10 cellular contexts compared by ENCODE assay signal in the genomic region with DNA sequence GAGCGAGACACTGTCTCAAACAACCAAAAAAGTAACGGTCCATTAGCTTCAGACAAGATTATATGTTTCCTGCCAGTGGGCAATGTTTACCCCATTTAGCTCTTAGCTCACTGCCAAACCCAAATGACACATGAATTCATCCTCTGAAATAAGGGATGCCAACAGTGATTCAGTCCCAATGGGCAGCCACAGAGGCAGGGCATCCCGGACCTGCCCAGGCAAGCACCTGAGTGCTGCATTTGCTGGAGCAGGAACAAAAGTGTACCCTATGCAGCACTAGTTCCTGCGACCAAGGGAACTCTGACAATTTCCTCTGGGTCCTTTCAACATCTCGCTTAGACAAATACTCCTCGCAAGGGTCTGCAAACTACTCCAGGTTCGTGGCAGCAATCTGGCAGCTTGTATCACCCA. TPM values are rescaled to one million over a fixed set of nuclear protein-coding genes. Genes with fewer than 3 reads are reported as not detected.
A peak's percentile ranks its signal among the peaks of the same experiment; 100 is the strongest.
DNase-seq lines count a peak whose midpoint lies in the region; ATAC-seq, FAIRE-seq and TF ChIP-seq lines count a peak whose summit lies in the region.
"Had no signal": no experiment of that assay in that cellular context is flagged by ENCODE, and none has a peak within 500 bp of the region (broad histone marks: within the 10 kb centered on the region; RNA-seq: fewer than 3 reads in every experiment).

No MANE protein-coding gene starts in this region.

- H3K4me1 ChIP-seq in Loucy (ENCODE audit: insufficient read depth, low read length, poor library complexity, severe bottlenecking), result peaks cover 32% of the 10 kb centered on the region

- FAIRE-seq in bronchial epithelial cell (lab: Jason Lieb, UNC), result peak; percentile 79

- TF ChIP-seq CTCF in AG10803 (conservative IDR thresholded peaks at IDR 0.05; ENCODE audit: low read length), result no peak
- no peak for TF ChIP-seq CTCF in Loucy (conservative IDR thresholded peaks at IDR 0.05; ENCODE audit: low read length)
- TF ChIP-seq CTCF in bronchial epithelial cell (IDR thresholded peaks at IDR 0.05; ENCODE audit: insufficient read depth, low read length, severe bottlenecking), result no peak
- no peak for TF ChIP-seq CTCF in neural cell (IDR thresholded peaks at IDR 0.05; ENCODE audit: poor library complexity, severe bottlenecking)

- no peak for TF ChIP-seq RAD21 in neural cell (conservative IDR thresholded peaks at IDR 0.05)

- peaks cover 27% of the 10 kb centered on the region; the same call in 1 of the 2 replicates for H3K36me3 ChIP-seq in Loucy (ENCODE audit: insufficient read depth, low read length)
- H3K36me3 ChIP-seq in bronchial epithelial cell (ENCODE audit: control insufficient read depth, insufficient read depth, low read length), result peaks cover 22% of the 10 kb centered on the region
- H3K36me3 ChIP-seq in neural cell (ENCODE audit: insufficient read depth, low read length), result no peaks in the 10 kb centered on the region

- H2AFZ ChIP-seq in Loucy (ENCODE audit: low read length), result no peak overlapping the region
- no peak overlapping the region for H2AFZ ChIP-seq in neural cell (ENCODE audit: low read depth, low read length)

- peak overlapping the region; percentile 37 for H3K9ac ChIP-seq in Loucy (ENCODE audit: low read depth, low read length, poor library complexity, severe bottlenecking)
- H3K9ac ChIP-seq in neural cell (ENCODE audit: low read length), result no peak overlapping the region

- H3K9me2 ChIP-seq in Loucy (replicated peaks; ENCODE audit: low read depth, low read length) (no peaks in the 10 kb centered on the region), neural cell (ENCODE audit: insufficient read depth, low read length) (no peaks in the 10 kb centered on the region)

- H3K9me3 ChIP-seq in Loucy (ENCODE audit: insufficient read depth, low read depth, low read length) (no peaks in the 10 kb centered on the region), neural cell (ENCODE audit: low read length) (no peaks in the 10 kb centered on the region)

- no peaks in the 10 kb centered on the region for H3F3A ChIP-seq in Loucy (ENCODE audit: low read depth)
- H3F3A ChIP-seq in neural cell (ENCODE audit: insufficient read depth, low read length, poor library complexity, severe bottlenecking), result no peaks in the 10 kb centered on the region

- H3K79me2 ChIP-seq in Loucy (ENCODE audit: insufficient read depth, low read length) (peaks cover 99% of the 10 kb centered on the region), neural cell (replicated peaks; ENCODE audit: insufficient read depth, low read length) (peaks cover 92% of the 10 kb centered on the region)

- H3K4me2 ChIP-seq in Loucy (ENCODE audit: low read depth, low read length, poor library complexity, severe bottlenecking), result peak overlapping the region; percentile 67
- no peak overlapping the region for H3K4me2 ChIP-seq in neural cell (ENCODE audit: low read length)

- H3K27me3 ChIP-seq in Loucy (ENCODE audit: insufficient read depth, low read length, poor library complexity, severe bottlenecking), result no peaks in the 10 kb centered on the region
- H3K27me3 ChIP-seq in bronchial epithelial cell (ENCODE audit: control insufficient read depth, insufficient read depth, low read length), result no peaks in the 10 kb centered on the region
- H3K27me3 ChIP-seq in neural cell (ENCODE audit: insufficient read depth, low read depth, low read length), result no peaks in the 10 kb centered on the region

- H4K20me1 ChIP-seq in Loucy (ENCODE audit: insufficient read depth, low read length, poor library complexity, severe bottlenecking) (peaks cover 91% of the 10 kb centered on the region), neural cell (ENCODE audit: insufficient read depth) (peaks cover 79% of the 10 kb centered on the region)

- TF ChIP-seq EP300 in neural cell (conservative IDR thresholded peaks at IDR 0.05; ENCODE audit: poor library complexity, severe bottlenecking), result no peak

- ATAC-seq in GM21360 (IDR thresholded peaks at IDR 0.05; ENCODE audit: unreplicated experiment) (no peak), HG03135 (IDR thresholded peaks at IDR 0.05; ENCODE audit: unreplicated experiment) (no peak)

- DNase-seq in AG10803 (ENCODE audit: low read depth) (peak; percentile 32), bronchial epithelial cell (ENCODE audit: low read depth) (peak; percentile 96), NCI-H2107 (lab: John Stamatoyannopoulos, UW) (no peak), NCI-H2171 treated with DMSO at 0.1 percent for 48 hours (lab: John Stamatoyannopoulos, UW) (no peak)
- DNase-seq: activated T-cell treated with anti-CD3 and anti-CD28 coated beads for 4 hours; stimulated activated CD4-positive, alpha-beta T cell treated with anti-CD3 and anti-CD28 coated beads, Interleukin-2, amount 100 ng/mL, for 48 hours had no signal

- H3K27ac ChIP-seq in neural cell (ENCODE audit: low read length), result no peak overlapping the region

- no peak overlapping the region for H3K4me3 ChIP-seq in AG10803 (ENCODE audit: low read length)
- H3K4me3 ChIP-seq in Loucy (ENCODE audit: low read length, poor library complexity, severe bottlenecking), result peak overlapping the region; percentile 31
- H3K4me3 ChIP-seq in bronchial epithelial cell (ENCODE audit: low read depth, low read length), result no peak overlapping the region
- peak overlapping the region; percentile 21 for H3K4me3 ChIP-seq in neural cell (ENCODE audit: low read length)

TF ChIP-seq in neural cell, 6 proteins besides CTCF, POLR2A, EP300 and RAD21:
- TF ChIP-seq, protein P1, sequence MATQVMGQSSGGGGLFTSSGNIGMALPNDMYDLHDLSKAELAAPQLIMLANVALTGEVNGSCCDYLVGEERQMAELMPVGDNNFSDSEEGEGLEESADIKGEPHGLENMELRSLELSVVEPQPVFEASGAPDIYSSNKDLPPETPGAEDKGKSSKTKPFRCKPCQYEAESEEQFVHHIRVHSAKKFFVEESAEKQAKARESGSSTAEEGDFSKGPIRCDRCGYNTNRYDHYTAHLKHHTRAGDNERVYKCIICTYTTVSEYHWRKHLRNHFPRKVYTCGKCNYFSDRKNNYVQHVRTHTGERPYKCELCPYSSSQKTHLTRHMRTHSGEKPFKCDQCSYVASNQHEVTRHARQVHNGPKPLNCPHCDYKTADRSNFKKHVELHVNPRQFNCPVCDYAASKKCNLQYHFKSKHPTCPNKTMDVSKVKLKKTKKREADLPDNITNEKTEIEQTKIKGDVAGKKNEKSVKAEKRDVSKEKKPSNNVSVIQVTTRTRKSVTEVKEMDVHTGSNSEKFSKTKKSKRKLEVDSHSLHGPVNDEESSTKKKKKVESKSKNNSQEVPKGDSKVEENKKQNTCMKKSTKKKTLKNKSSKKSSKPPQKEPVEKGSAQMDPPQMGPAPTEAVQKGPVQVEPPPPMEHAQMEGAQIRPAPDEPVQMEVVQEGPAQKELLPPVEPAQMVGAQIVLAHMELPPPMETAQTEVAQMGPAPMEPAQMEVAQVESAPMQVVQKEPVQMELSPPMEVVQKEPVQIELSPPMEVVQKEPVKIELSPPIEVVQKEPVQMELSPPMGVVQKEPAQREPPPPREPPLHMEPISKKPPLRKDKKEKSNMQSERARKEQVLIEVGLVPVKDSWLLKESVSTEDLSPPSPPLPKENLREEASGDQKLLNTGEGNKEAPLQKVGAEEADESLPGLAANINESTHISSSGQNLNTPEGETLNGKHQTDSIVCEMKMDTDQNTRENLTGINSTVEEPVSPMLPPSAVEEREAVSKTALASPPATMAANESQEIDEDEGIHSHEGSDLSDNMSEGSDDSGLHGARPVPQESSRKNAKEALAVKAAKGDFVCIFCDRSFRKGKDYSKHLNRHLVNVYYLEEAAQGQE (IDR thresholded peaks at IDR 0.05; ENCODE audit: borderline replicate concordance), result no peak
- TF ChIP-seq SMC3 (conservative IDR thresholded peaks at IDR 0.05; ENCODE audit: poor library complexity), result no peak
- TF ChIP-seq POLR2AphosphoS5 (IDR thresholded peaks at IDR 0.05), result no peak
- TF ChIP-seq MXI1 (conservative IDR thresholded peaks at IDR 0.05; ENCODE audit: poor library complexity, severe bottlenecking), result no peak
- no peak for TF ChIP-seq EZH2 (IDR thresholded peaks at IDR 0.05; ENCODE audit: borderline replicate concordance, insufficient read depth, low read length, poor library complexity, severe bottlenecking)
- no peak for TF ChIP-seq TAF1 (IDR thresholded peaks at IDR 0.05; ENCODE audit: low read depth)
TF ChIP-seq in neural cell: peak in this region for 0.

RNA-seq across cellular contexts. Expression of a gene that starts 8.0 kb away (rescaled TPM):
- total RNA-seq in bronchial epithelial cell, result 37.4 and 53.8 TPM in 2 replicates
- polyA plus RNA-seq in neural cell, result 451 and 480 TPM in 2 replicates
- polyA minus RNA-seq in neural cell, result 255 and 266 TPM in 2 replicates

RNA-seq across cellular contexts. Expression of a gene that starts 23.3 kb away (rescaled TPM):
- total RNA-seq in bronchial epithelial cell, result 10.5 and 14.3 TPM in 2 replicates
- 19.0 and 29.3 TPM in 2 replicates for polyA plus RNA-seq in neural cell
- 11.0 and 16.6 TPM in 2 replicates for polyA minus RNA-seq in neural cell

RNA-seq across cellular contexts. Expression of a gene that starts 46.4 kb away (rescaled TPM):
- 1.0 and 1.1 TPM in 2 replicates for total RNA-seq in bronchial epithelial cell
- 54.9 and 65.5 TPM in 2 replicates for polyA plus RNA-seq in neural cell
- 104 and 118 TPM in 2 replicates for polyA minus RNA-seq in neural cell

Comparison
In these comparisons a context has a peak if more than half of its experiments do, and no peak if none do; other contexts are left out.
1. DNase-seq: peak in AG10803 (single experiment) and bronchial epithelial cell (single experiment); none in NCI-H2107 (single experiment) and NCI-H2171 treated with DMSO at 0.1 percent for 48 hours (single experiment).
2. H3K4me3 ChIP-seq: peak in Loucy (single experiment) and neural cell (single experiment); none in AG10803 (single experiment) and bronchial epithelial cell (single experiment).